In the genomic region with DNA sequence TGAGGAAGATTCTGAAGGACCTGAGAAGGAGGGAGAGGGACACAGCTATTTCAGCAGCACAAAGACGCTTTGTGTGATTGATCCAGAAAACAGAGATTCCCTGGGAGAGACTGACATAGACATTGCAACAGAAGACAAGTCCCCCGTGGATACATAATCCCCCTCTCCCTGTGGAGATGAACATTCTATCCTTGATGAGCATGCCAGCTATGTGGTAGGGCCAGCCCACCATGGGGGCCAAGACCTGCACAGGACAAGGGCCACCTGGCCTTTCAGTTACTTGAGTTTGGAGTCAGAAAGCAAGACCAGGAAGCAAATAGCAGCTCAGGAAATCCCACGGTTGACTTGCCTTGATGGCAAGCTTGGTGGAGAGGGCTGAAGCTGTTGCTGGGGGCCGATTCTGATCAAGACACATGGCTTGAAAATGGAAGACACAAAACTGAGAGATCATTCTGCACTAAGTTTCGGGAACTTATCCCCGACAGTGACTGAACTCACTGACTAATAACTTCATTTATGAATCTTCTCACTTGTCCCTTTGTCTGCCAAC, we compare ENCODE assay signal across 12 cellular contexts.
A peak's percentile ranks its signal among the peaks of the same experiment; 100 is the strongest.
DNase-seq lines count a peak whose midpoint lies in the region; ATAC-seq and TF ChIP-seq lines count a peak whose summit lies in the region.
"Had no signal": no experiment of that assay in that cellular context is flagged by ENCODE, and none has a peak within 500 bp of the region (broad histone marks: within the 10 kb centered on the region; RNA-seq: fewer than 3 reads in every experiment).

No MANE protein-coding gene starts in this region.

- H4K20me1 ChIP-seq in MM.1S (ENCODE audit: insufficient read depth, low read length), result no peaks in the 10 kb centered on the region
- no peaks in the 10 kb centered on the region for H4K20me1 ChIP-seq in smooth muscle cell (ENCODE audit: low read depth)

- intact Hi-C loops in activated CD4-positive, alpha-beta T cell treated with anti-CD3 and anti-CD28 coated beads for 36 hours (cut with DNase I, micrococcal nuclease), result loop anchor here (5.0 to 10.0 kb wide), 7 partner anchors 418 to 1415 kb away; a partner anchor contains a TSS
- intact Hi-C loops in colonic mucosa (cut with DNase I), result no loop called here

- H3K9ac ChIP-seq in MM.1S (ENCODE audit: low read length) (no peak overlapping the region), colonic mucosa (ENCODE audit: low read depth in 2 of 2, low read length in 2 of 2) (no peak overlapping the region), smooth muscle cell (ENCODE audit: low read depth) (no peak overlapping the region)
- H3K9ac ChIP-seq: KMS-11 had no signal

- no peak overlapping the region for H2AFZ ChIP-seq in MM.1S (ENCODE audit: low read length)
- H2AFZ ChIP-seq in smooth muscle cell (ENCODE audit: low read depth), result no peak overlapping the region

- 93% methylated on average over 6 of the region's 6 CpGs for WGBS in smooth muscle cell (ENCODE audit: low lambda C conversion rate)

- peak; percentile 32 for DNase-seq in activated CD4-positive, alpha-beta T cell treated with anti-CD3 and anti-CD28 coated beads for 36 hours
- DNase-seq in activated CD4-positive, alpha-beta T cell treated with anti-CD3 and anti-CD28 coated beads for 4 hours, result no peak
- DNase-seq in MM.1S (no peak), colonic mucosa (no peak), smooth muscle cell (lab: John Stamatoyannopoulos, UW; ENCODE audit: unreplicated experiment) (no peak)
- no peak for DNase-seq in stimulated activated naive CD4-positive, alpha-beta T cell (lab: John Stamatoyannopoulos, UW)

- H3K4me3 ChIP-seq in MM.1S (ENCODE audit: low read length), result no peak overlapping the region
- H3K4me3 ChIP-seq in colonic mucosa, result no peak overlapping the region
- no peak overlapping the region for H3K4me3 ChIP-seq in smooth muscle cell
- H3K4me3 ChIP-seq: A549 had no signal

- peaks cover 83% of the 10 kb centered on the region for H3K4me1 Mint-ChIP-seq in activated CD4-positive, alpha-beta T cell treated with anti-CD3 and anti-CD28 coated beads for 36 hours

- CTCF ChIA-PET in activated CD4-positive, alpha-beta T cell treated with anti-CD3 and anti-CD28 coated beads for 36 hours (lab: Charles Lee), result interaction anchor here (1.0 to 7.3 kb wide), 4 partner anchors 23 to 119 kb away, joined by 3 to 109 read pairs (median 4); no protein-coding TSS in a partner anchor

- H3F3A ChIP-seq in MM.1S (ENCODE audit: insufficient read depth, low read length) (peaks cover 16% of the 10 kb centered on the region), smooth muscle cell (ENCODE audit: low read depth) (peaks cover 23% of the 10 kb centered on the region)

- H3K9me2 ChIP-seq in MM.1S (replicated peaks; ENCODE audit: insufficient read depth, low read length), result no peaks in the 10 kb centered on the region

- POLR2A ChIA-PET in activated CD4-positive, alpha-beta T cell treated with anti-CD3 and anti-CD28 coated beads for 36 hours (lab: Charles Lee), result interaction anchor here (1.1 to 7.4 kb wide), 4 partner anchors 22 to 72 kb away, joined by 3 to 60 read pairs (median 4); no protein-coding TSS in a partner anchor

- H3K36me3 Mint-ChIP-seq in activated CD4-positive, alpha-beta T cell treated with anti-CD3 and anti-CD28 coated beads for 36 hours (ENCODE audit: low read depth), result peaks cover 49% of the 10 kb centered on the region

- H3K27me3 ChIP-seq in MM.1S (replicated peaks; ENCODE audit: insufficient read depth, low read length) (no peaks in the 10 kb centered on the region), colonic mucosa (no peaks in the 10 kb centered on the region), smooth muscle cell (ENCODE audit: low read depth) (no peaks in the 10 kb centered on the region)

- H3K4me1 ChIP-seq in MM.1S (ENCODE audit: low read length) (peaks cover 59% of the 10 kb centered on the region), colonic mucosa (no peaks in the 10 kb centered on the region), smooth muscle cell (ENCODE audit: low read depth) (peaks cover 17% of the 10 kb centered on the region)

- H3K79me2 ChIP-seq in MM.1S (ENCODE audit: low read length) (0 out of 2 replicates have a peak, but pooled peaks cover 6% of the 10 kb centered on the region), smooth muscle cell (ENCODE audit: low read depth) (no peaks in the 10 kb centered on the region)

- peaks cover 4% of the 10 kb centered on the region; the same call in 1 of the 2 replicates for H3K36me3 ChIP-seq in MM.1S (replicated peaks; ENCODE audit: insufficient read depth, low read length)
- no peaks in the 10 kb centered on the region for H3K36me3 ChIP-seq in colonic mucosa
- peaks cover 16% of the 10 kb centered on the region for H3K36me3 ChIP-seq in smooth muscle cell (ENCODE audit: low read depth)

- no peak for ATAC-seq in activated CD4-positive, alpha-beta T cell treated with anti-CD3 and anti-CD28 coated beads for 36 hours
- ATAC-seq in HG03280 (IDR thresholded peaks at IDR 0.05; ENCODE audit: unreplicated experiment), result no peak
- no peak for ATAC-seq in GM18498 (IDR thresholded peaks at IDR 0.05; ENCODE audit: unreplicated experiment)
- ATAC-seq: A549 had no signal

- peak overlapping the region; percentile 88 for H3K27ac Mint-ChIP-seq in activated CD4-positive, alpha-beta T cell treated with anti-CD3 and anti-CD28 coated beads for 36 hours

- peak overlapping the region; percentile 41 for H3K4me3 Mint-ChIP-seq in activated CD4-positive, alpha-beta T cell treated with anti-CD3 and anti-CD28 coated beads for 36 hours
- H3K4me3 Mint-ChIP-seq: neural crest cell had no signal

- no peaks in the 10 kb centered on the region for H3K27me3 Mint-ChIP-seq in activated CD4-positive, alpha-beta T cell treated with anti-CD3 and anti-CD28 coated beads for 36 hours

- H3K9me3 ChIP-seq in MM.1S (replicated peaks; ENCODE audit: insufficient read depth, low read length) (no peaks in the 10 kb centered on the region), colonic mucosa (no peaks in the 10 kb centered on the region), smooth muscle cell (replicated peaks; ENCODE audit: low read depth) (no peaks in the 10 kb centered on the region)
- H3K9me3 ChIP-seq: A549 had no signal

- TF ChIP-seq CTCF in MM.1S (IDR thresholded peaks at IDR 0.05; ENCODE audit: low read length) (no peak), colonic mucosa (IDR thresholded peaks at IDR 0.05) (no peak), smooth muscle cell (IDR thresholded peaks at IDR 0.05; ENCODE audit: borderline replicate concordance, insufficient read depth, poor library complexity, severe bottlenecking) (no peak)

- no peaks in the 10 kb centered on the region for H3K9me3 Mint-ChIP-seq in activated CD4-positive, alpha-beta T cell treated with anti-CD3 and anti-CD28 coated beads for 36 hours (ENCODE audit: low read depth)
- H3K9me3 Mint-ChIP-seq: neural crest cell had no signal

- H3K27ac ChIP-seq in MM.1S (ENCODE audit: low read length) (peak overlapping the region; percentile 0; the same call in 1 of the 2 replicates), colonic mucosa (peak overlapping the region; percentile 53), smooth muscle cell (ENCODE audit: low read depth) (peak overlapping the region; percentile 83)
- H3K27ac ChIP-seq: KMS-11, VCaP had no signal

- H3K4me2 ChIP-seq in MM.1S (ENCODE audit: low read depth, low read length) (no peak overlapping the region), smooth muscle cell (peak overlapping the region; percentile 4)
- H3K4me2 ChIP-seq: A549, KMS-11 had no signal

Comparison
In these comparisons a context has a peak if more than half of its experiments do, and no peak if none do; other contexts are left out.
1. H3K27ac ChIP-seq: peak in every context shown above with its lines; median percentile 83 in smooth muscle cell; 53 in colonic mucosa; 0 in MM.1S.